3 cellular contexts compared by ENCODE assay signal in the genomic region with DNA sequence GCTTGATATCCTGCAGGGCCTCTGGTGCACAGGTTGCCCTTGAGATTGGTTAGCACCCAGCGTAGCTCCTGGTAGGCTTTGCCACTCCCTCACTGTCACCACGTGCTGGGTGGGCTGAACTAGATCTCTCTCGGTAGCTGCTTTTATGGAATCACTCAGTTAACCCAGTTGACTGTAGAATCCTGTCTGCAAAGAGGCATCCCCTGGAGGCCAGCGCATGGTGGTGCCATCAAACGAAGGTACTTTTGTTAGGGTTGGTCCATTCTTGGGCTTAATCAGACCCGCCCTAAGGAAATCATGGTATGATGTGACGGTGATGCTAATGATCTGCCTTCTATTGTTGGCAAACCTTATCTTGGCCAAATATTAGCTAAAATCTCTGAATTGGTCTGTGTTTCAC.
TF ChIP-seq lines count a peak whose summit lies in the region.

No MANE protein-coding gene starts in this region.

TF ChIP-seq in HEK293, 187 proteins besides CTCF, POLR2A, EP300 and RAD21 (continued from another document):
- TF ChIP-seq, protein P1, sequence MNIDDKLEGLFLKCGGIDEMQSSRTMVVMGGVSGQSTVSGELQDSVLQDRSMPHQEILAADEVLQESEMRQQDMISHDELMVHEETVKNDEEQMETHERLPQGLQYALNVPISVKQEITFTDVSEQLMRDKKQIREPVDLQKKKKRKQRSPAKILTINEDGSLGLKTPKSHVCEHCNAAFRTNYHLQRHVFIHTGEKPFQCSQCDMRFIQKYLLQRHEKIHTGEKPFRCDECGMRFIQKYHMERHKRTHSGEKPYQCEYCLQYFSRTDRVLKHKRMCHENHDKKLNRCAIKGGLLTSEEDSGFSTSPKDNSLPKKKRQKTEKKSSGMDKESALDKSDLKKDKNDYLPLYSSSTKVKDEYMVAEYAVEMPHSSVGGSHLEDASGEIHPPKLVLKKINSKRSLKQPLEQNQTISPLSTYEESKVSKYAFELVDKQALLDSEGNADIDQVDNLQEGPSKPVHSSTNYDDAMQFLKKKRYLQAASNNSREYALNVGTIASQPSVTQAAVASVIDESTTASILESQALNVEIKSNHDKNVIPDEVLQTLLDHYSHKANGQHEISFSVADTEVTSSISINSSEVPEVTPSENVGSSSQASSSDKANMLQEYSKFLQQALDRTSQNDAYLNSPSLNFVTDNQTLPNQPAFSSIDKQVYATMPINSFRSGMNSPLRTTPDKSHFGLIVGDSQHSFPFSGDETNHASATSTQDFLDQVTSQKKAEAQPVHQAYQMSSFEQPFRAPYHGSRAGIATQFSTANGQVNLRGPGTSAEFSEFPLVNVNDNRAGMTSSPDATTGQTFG (tag by site-specific recombination; IDR thresholded peaks at IDR 0.05; ENCODE audit: borderline replicate concordance), result no peak
TF ChIP-seq in HEK293: peak in this region for 0.

TF ChIP-seq in K562, 482 proteins besides CTCF, POLR2A, EP300 and RAD21 (continued from another document):
- no peak for TF ChIP-seq ZEB2 (IDR thresholded peaks at IDR 0.05)
- no peak for TF ChIP-seq HNRNPK (IDR thresholded peaks at IDR 0.05; ENCODE audit: low read depth, low read length, poor library complexity, severe bottlenecking)
- no peak for TF ChIP-seq RFX1 (IDR thresholded peaks at IDR 0.05)
- no peak for TF ChIP-seq MTA2 (IDR thresholded peaks at IDR 0.05; ENCODE audit: low read depth)
- no peak for TF ChIP-seq JUND (IDR thresholded peaks at IDR 0.05; ENCODE audit: borderline replicate concordance, low read depth, low read length)
- TF ChIP-seq JUND (tag; IDR thresholded peaks at IDR 0.05; ENCODE audit: borderline replicate concordance, low read depth, low read length), result no peak

TF ChIP-seq in neural cell, 6 proteins besides CTCF, POLR2A, EP300 and RAD21 (continued from another document):
- TF ChIP-seq, protein P2, sequence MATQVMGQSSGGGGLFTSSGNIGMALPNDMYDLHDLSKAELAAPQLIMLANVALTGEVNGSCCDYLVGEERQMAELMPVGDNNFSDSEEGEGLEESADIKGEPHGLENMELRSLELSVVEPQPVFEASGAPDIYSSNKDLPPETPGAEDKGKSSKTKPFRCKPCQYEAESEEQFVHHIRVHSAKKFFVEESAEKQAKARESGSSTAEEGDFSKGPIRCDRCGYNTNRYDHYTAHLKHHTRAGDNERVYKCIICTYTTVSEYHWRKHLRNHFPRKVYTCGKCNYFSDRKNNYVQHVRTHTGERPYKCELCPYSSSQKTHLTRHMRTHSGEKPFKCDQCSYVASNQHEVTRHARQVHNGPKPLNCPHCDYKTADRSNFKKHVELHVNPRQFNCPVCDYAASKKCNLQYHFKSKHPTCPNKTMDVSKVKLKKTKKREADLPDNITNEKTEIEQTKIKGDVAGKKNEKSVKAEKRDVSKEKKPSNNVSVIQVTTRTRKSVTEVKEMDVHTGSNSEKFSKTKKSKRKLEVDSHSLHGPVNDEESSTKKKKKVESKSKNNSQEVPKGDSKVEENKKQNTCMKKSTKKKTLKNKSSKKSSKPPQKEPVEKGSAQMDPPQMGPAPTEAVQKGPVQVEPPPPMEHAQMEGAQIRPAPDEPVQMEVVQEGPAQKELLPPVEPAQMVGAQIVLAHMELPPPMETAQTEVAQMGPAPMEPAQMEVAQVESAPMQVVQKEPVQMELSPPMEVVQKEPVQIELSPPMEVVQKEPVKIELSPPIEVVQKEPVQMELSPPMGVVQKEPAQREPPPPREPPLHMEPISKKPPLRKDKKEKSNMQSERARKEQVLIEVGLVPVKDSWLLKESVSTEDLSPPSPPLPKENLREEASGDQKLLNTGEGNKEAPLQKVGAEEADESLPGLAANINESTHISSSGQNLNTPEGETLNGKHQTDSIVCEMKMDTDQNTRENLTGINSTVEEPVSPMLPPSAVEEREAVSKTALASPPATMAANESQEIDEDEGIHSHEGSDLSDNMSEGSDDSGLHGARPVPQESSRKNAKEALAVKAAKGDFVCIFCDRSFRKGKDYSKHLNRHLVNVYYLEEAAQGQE (IDR thresholded peaks at IDR 0.05; ENCODE audit: borderline replicate concordance), result no peak
- TF ChIP-seq MXI1 (conservative IDR thresholded peaks at IDR 0.05; ENCODE audit: poor library complexity, severe bottlenecking), result no peak
- no peak for TF ChIP-seq POLR2AphosphoS5 (IDR thresholded peaks at IDR 0.05)
- TF ChIP-seq EZH2 (IDR thresholded peaks at IDR 0.05; ENCODE audit: borderline replicate concordance, insufficient read depth, low read length, poor library complexity, severe bottlenecking), result no peak
TF ChIP-seq in neural cell: peak in this region for 0.
